In the genomic region with DNA sequence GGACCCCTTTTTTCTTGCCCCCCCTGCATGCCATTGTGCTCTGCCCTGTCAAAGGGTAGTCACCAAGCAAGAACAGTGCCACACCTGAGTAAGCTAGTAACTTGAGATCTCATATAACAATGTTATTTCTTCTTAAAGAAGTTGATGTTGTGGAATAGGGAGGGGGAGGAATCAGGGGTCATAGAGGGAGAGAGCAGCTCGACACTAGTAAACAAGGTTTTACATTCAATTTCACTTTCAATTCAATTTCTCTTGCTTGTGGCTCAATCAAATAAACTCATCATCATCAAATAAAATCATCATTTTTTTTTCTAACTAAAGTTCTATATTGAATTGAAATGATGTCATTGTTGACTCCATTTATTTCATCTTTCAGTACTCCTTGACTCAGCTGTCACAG, we compare ENCODE assay signal across 21 cellular contexts.
"Had no signal": no experiment of that assay in that cellular context is flagged by ENCODE, and none has a peak within 500 bp of the region (broad histone marks: within the 10 kb centered on the region; RNA-seq: fewer than 3 reads in every experiment).

No MANE protein-coding gene starts in this region.

- H3K9me3 Mint-ChIP-seq: activated T-helper 1 cell treated with anti-CD3 and anti-CD28 coated beads, Interleukin-12 subunit alpha, Interleukin-12 subunit beta, Interleukin-2, Interleukin-4 antibody, amounts not matched to agents 30 ng/mL and 10 ng/mL and 1 ng/mL, durations not matched to agents 14 hours and 24 hours and 36 hours; dendritic cell treated with granulocyte-macrophage colony-stimulating factor and Interleukin-4, amounts not matched to agents 40 ng/mL and 50 ng/mL, for 4 days; mesothelial cell of epicardium; stimulated activated naive B cell treated with anti-CD40 and anti-IgM and Interleukin-4, amounts not matched to agents 10 μg/mL and 1 μg/mL and 100 μg/mL, for 72 hours had no signal

- H3K36me3 Mint-ChIP-seq: stimulated activated naive B cell treated with anti-CD40 and anti-IgM and Interleukin-4, amounts not matched to agents 10 μg/mL and 1 μg/mL and 100 μg/mL, for 72 hours had no signal

- H3K27ac ChIP-seq: cardiac muscle cell, esophagus muscularis mucosa, gastroesophageal sphincter, heart left ventricle, parathyroid adenoma, sigmoid colon, thyroid gland had no signal

- H3K4me1 Mint-ChIP-seq: nephron; stimulated activated naive B cell treated with anti-CD40 and anti-IgM and Interleukin-4, amounts not matched to agents 10 μg/mL and 1 μg/mL and 100 μg/mL, for 72 hours had no signal

- DNase-seq: activated CD4-positive, CD25-positive, alpha-beta regulatory T cell; activated T-cell treated with anti-CD3 and anti-CD28 coated beads for 4 hours; effector memory CD4-positive, alpha-beta T cell; heart left ventricle; kidney; sigmoid colon; stimulated activated CD4-positive, alpha-beta T cell treated with anti-CD3 and anti-CD28 coated beads, Interleukin-4, amount 100 ng/mL, for 4 hours; stimulated activated naive B cell treated with anti-CD40 and anti-IgM and Interleukin-4, amounts not matched to agents 10 μg/mL and 1 μg/mL and 100 μg/mL, for 72 hours; T-helper 9 cell; thyroid gland had no signal

- FAIRE-seq: endothelial cell of umbilical vein, kidney had no signal

- H3K4me3 Mint-ChIP-seq: activated naive CD8-positive, alpha-beta T cell; activated T-helper 1 cell treated with anti-CD3 and anti-CD28 coated beads, Interleukin-12 subunit alpha, Interleukin-12 subunit beta, Interleukin-2, Interleukin-4 antibody, amounts not matched to agents 30 ng/mL and 10 ng/mL and 1 ng/mL, durations not matched to agents 14 hours and 24 hours and 36 hours; dendritic cell treated with granulocyte-macrophage colony-stimulating factor and Interleukin-4, amounts not matched to agents 40 ng/mL and 50 ng/mL, for 4 days; mesothelial cell of epicardium; nephron; stimulated activated naive B cell treated with anti-CD40 and anti-IgM and Interleukin-4, amounts not matched to agents 10 μg/mL and 1 μg/mL and 100 μg/mL, for 72 hours had no signal

- H3K27me3 ChIP-seq: cardiac muscle cell, esophagus muscularis mucosa, gastroesophageal sphincter, heart left ventricle, sigmoid colon, thyroid gland had no signal

- H3K9me3 ChIP-seq: esophagus muscularis mucosa, gastroesophageal sphincter, heart left ventricle, sigmoid colon, thyroid gland had no signal

- H3K27ac Mint-ChIP-seq: activated naive CD8-positive, alpha-beta T cell; activated T-helper 1 cell treated with anti-CD3 and anti-CD28 coated beads, Interleukin-12 subunit alpha, Interleukin-12 subunit beta, Interleukin-2, Interleukin-4 antibody, amounts not matched to agents 30 ng/mL and 10 ng/mL and 1 ng/mL, durations not matched to agents 14 hours and 24 hours and 36 hours; dendritic cell treated with granulocyte-macrophage colony-stimulating factor and Interleukin-4, amounts not matched to agents 40 ng/mL and 50 ng/mL, for 4 days; mesothelial cell of epicardium; nephron; stimulated activated naive B cell treated with anti-CD40 and anti-IgM and Interleukin-4, amounts not matched to agents 10 μg/mL and 1 μg/mL and 100 μg/mL, for 72 hours had no signal

- H3K27me3 Mint-ChIP-seq: activated naive CD8-positive, alpha-beta T cell; dendritic cell treated with granulocyte-macrophage colony-stimulating factor and Interleukin-4, amounts not matched to agents 40 ng/mL and 50 ng/mL, for 4 days; stimulated activated naive B cell treated with anti-CD40 and anti-IgM and Interleukin-4, amounts not matched to agents 10 μg/mL and 1 μg/mL and 100 μg/mL, for 72 hours had no signal

- ATAC-seq: gastroesophageal sphincter; heart left ventricle; left lobe of liver; stimulated activated naive B cell treated with anti-CD40 and anti-IgM and Interleukin-4, amounts not matched to agents 10 μg/mL and 1 μg/mL and 100 μg/mL, for 72 hours had no signal
